Comparison of ENCODE assay signal across 8 cellular contexts in genomic region chr11:2699531-2700414, GRCh38. TPM values are rescaled to one million over a fixed set of nuclear protein-coding genes. Genes with fewer than 3 reads are reported as not detected.
A peak's percentile ranks its signal among the peaks of the same experiment; 100 is the strongest.
DNase-seq lines count a peak whose midpoint lies in the region; ATAC-seq, FAIRE-seq and TF ChIP-seq lines count a peak whose summit lies in the region.

Gene KCNQ1OT1, minus strand, starts transcription at chr11:2699994.

- WGBS in pancreas, 2 donors: 52 to 54% methylated on average over 91 to 98 of the region's 98 CpGs
- WGBS in thyroid gland, 2 donors: 65 to 79% methylated on average over 51 to 52 of the region's 98 CpGs

- H3K27me3 Mint-ChIP-seq in activated naive CD8-positive, alpha-beta T cell treated with anti-CD3 and anti-CD28 coated beads for 36 hours: peaks cover 5% of the 10 kb centered on the region

- H3K4me1 Mint-ChIP-seq in activated naive CD8-positive, alpha-beta T cell treated with anti-CD3 and anti-CD28 coated beads for 36 hours: peaks cover 8% of the 10 kb centered on the region

- H3K4me1 ChIP-seq in pancreas (peaks cover 0 to 4% (median 0%) of the 10 kb centered on the region in 3 donors), thyroid gland (peaks cover 23 to 30% of the 10 kb centered on the region in 2 donors)

- no peaks in the 10 kb centered on the region for H3K9me3 Mint-ChIP-seq in activated naive CD8-positive, alpha-beta T cell treated with anti-CD3 and anti-CD28 coated beads for 36 hours

- H3K27me3 ChIP-seq in GM06990 (replicated peaks; ENCODE audit: control insufficient read depth, insufficient read depth, low read length) (no peaks in the 10 kb centered on the region), pancreas (no peaks in the 10 kb centered on the region), thyroid gland (no peaks in the 10 kb centered on the region)

- no peak for FAIRE-seq in pancreas (lab: Jason Lieb, UNC)

- peak; percentile 90 to 98 for TF ChIP-seq POLR2A in thyroid gland (IDR thresholded peaks at IDR 0.05)

- H3K36me3 Mint-ChIP-seq in activated naive CD8-positive, alpha-beta T cell treated with anti-CD3 and anti-CD28 coated beads for 36 hours: peaks cover 16% of the 10 kb centered on the region

- intact Hi-C loops in Right ventricle myocardium inferior (cut with DNase I) (loop anchor here (5.0 kb wide), 1 partner anchor 188 kb away; the partner anchor contains the start of gene CDKN1C), pancreas (cut with DNase I) (loop anchor here in 2 of 3 donors (10.0 kb wide), 1 partner anchor 185 kb away; the partner anchor contains the start of gene CDKN1C (in 2 of the 2)), thyroid gland (cut with DNase I) (loop anchor here (10.0 kb wide), 1 partner anchor 185 kb away; the partner anchor contains the start of gene CDKN1C)

- H3K4me3 ChIP-seq in GM06990 (replicated peaks; ENCODE audit: low read depth, low read length): peak within 1 kb of the TSS; percentile 80
- H3K4me3 ChIP-seq in HFF-Myc (replicated peaks; ENCODE audit: low read depth, low read length): peak within 1 kb of the TSS; percentile 56
- peak within 1 kb of the TSS; percentile 33 to 52 (median 43) for H3K4me3 ChIP-seq in pancreas
- H3K4me3 ChIP-seq in thyroid gland (replicated peaks in 1 of 3): peak within 1 kb of the TSS; percentile 5 to 67 (median 54)

- ATAC-seq in SK-N-SH treated with all-trans-retinoic acid at 6 μM for 48 hours (peak; percentile 95), Right ventricle myocardium inferior (peak; percentile 97), pancreas (peak; percentile 89 to 93 (median 92))

- peak within 1 kb of the TSS; percentile 48 for H3K27ac Mint-ChIP-seq in activated naive CD8-positive, alpha-beta T cell treated with anti-CD3 and anti-CD28 coated beads for 36 hours

- H3K4me3 Mint-ChIP-seq in activated naive CD8-positive, alpha-beta T cell treated with anti-CD3 and anti-CD28 coated beads for 36 hours: peak within 1 kb of the TSS; percentile 88

- H3K9me3 ChIP-seq in pancreas (no peaks in the 10 kb centered on the region), thyroid gland (no peaks in the 10 kb centered on the region)

- H3K27ac ChIP-seq in pancreas (peak within 1 kb of the TSS; percentile 76 to 89 (median 82)), thyroid gland (peak within 1 kb of the TSS; percentile 87 to 91 (median 89))

- DNase-seq in GM06990 (ENCODE audit: extremely low read depth, insufficient read length) (peak; percentile 94), HFF-Myc (ENCODE audit: extremely low read depth, low read depth) (peak; percentile 83), NAMALWA (ENCODE audit: low spot score) (peak; percentile 93), Right ventricle myocardium inferior (ENCODE audit: missing footprints) (peak; percentile 93), pancreas (peak; percentile 88 to 95 (median 92)), thyroid gland (peak; percentile 91 to 93)
- DNase-seq in activated naive CD8-positive, alpha-beta T cell treated with anti-CD3 and anti-CD28 coated beads for 36 hours: peak; percentile 87

- no peaks in the 10 kb centered on the region; the same call in 1 of the 2 replicates for H3K36me3 ChIP-seq in GM06990 (ENCODE audit: control insufficient read depth, insufficient read depth, low read length)
- no peaks in the 10 kb centered on the region for H3K36me3 ChIP-seq in pancreas
- no peaks in the 10 kb centered on the region for H3K36me3 ChIP-seq in thyroid gland

- peak; percentile 18 for TF ChIP-seq CTCF in GM06990 (IDR thresholded peaks at IDR 0.05; ENCODE audit: insufficient read depth, low read length, poor library complexity, severe bottlenecking)
- TF ChIP-seq CTCF in HFF-Myc (IDR thresholded peaks at IDR 0.05; ENCODE audit: low read depth, low read length, missing control alignments): no peak
- no peak for TF ChIP-seq CTCF in pancreas (IDR thresholded peaks at IDR 0.05)
- no peak for TF ChIP-seq CTCF in thyroid gland (IDR thresholded peaks at IDR 0.05)

TF ChIP-seq in SK-N-SH treated with all-trans-retinoic acid at 6 μM for 48 hours, 23 proteins besides CTCF, POLR2A, EP300 and RAD21:
- TF ChIP-seq POU6F1 (CRISPR knock-in tag; IDR thresholded peaks at IDR 0.05; ENCODE audit: borderline replicate concordance, low read depth): no peak
- TF ChIP-seq CREB5 (CRISPR knock-in tag; IDR thresholded peaks at IDR 0.05; ENCODE audit: low read depth): no peak
- no peak for TF ChIP-seq ZC3H10 (CRISPR knock-in tag; IDR thresholded peaks at IDR 0.05)
- no peak for TF ChIP-seq ZFP30 (CRISPR knock-in tag; IDR thresholded peaks at IDR 0.05)
- no peak for TF ChIP-seq TSHZ2 (CRISPR knock-in tag; IDR thresholded peaks at IDR 0.05)
- TF ChIP-seq ZFP3 (CRISPR knock-in tag; IDR thresholded peaks at IDR 0.05): no peak
- no peak for TF ChIP-seq ISL1 (CRISPR knock-in tag; IDR thresholded peaks at IDR 0.05)
- no peak for TF ChIP-seq TCF4 (CRISPR knock-in tag; IDR thresholded peaks at IDR 0.05; ENCODE audit: borderline replicate concordance)
- TF ChIP-seq CSRNP3 (CRISPR knock-in tag; IDR thresholded peaks at IDR 0.05): no peak
- TF ChIP-seq RARB (CRISPR knock-in tag; IDR thresholded peaks at IDR 0.05): no peak
- no peak for TF ChIP-seq TOX (CRISPR knock-in tag; IDR thresholded peaks at IDR 0.05; ENCODE audit: borderline replicate concordance)
- TF ChIP-seq ZNF565 (CRISPR knock-in tag; conservative IDR thresholded peaks at IDR 0.05; ENCODE audit: low read depth): no peak
- TF ChIP-seq ZNF70 (CRISPR knock-in tag; IDR thresholded peaks at IDR 0.05): no peak
- no peak for TF ChIP-seq CSDC2 (CRISPR knock-in tag; IDR thresholded peaks at IDR 0.05)
- no peak for TF ChIP-seq GLIS3 (CRISPR knock-in tag; IDR thresholded peaks at IDR 0.05)
TF ChIP-seq in SK-N-SH treated with all-trans-retinoic acid at 6 μM for 48 hours: peak in this region for 0.

RNA-seq across cellular contexts. Expression of gene KCNQ1OT1, which starts in this region (rescaled TPM):
- total RNA-seq in activated naive CD8-positive, alpha-beta T cell treated with anti-CD3 and anti-CD28 coated beads for 36 hours: under 1 TPM; 0.12 to 0.14 TPM
- total RNA-seq in Right ventricle myocardium inferior (0.32 TPM), pancreas (1 to 10 TPM in 4 of 6 donors, under 1 TPM in 2; 0.79 to 1.9 (median 1.5) TPM), thyroid gland (1 to 10 TPM; 2.0 to 4.1 (median 3.2) TPM)
- polyA plus RNA-seq in pancreas: 1 to 10 TPM in 1 of 2 donors, under 1 TPM in 1; 0.31 to 1.4 TPM

Comparison
In these comparisons a context has a peak if more than half of its experiments do, and no peak if none do; other contexts are left out.
1. Peak in every context shown above with its lines: DNase-seq, ATAC-seq, H3K4me3 ChIP-seq and H3K27ac ChIP-seq.
2. Peak in DNase-seq in activated naive CD8-positive, alpha-beta T cell treated with anti-CD3 and anti-CD28 coated beads for 36 hours; RNA of the gene not detected or under 1 TPM.
3. Peak in DNase-seq and ATAC-seq in Right ventricle myocardium inferior; RNA of the gene not detected or under 1 TPM.